ENCODE assay signal across 1 cellular context in genomic region chr2:42854207-42854818, GRCh38.
TF ChIP-seq lines count a peak whose summit lies in the region.

No MANE protein-coding gene starts in this region.

TF ChIP-seq in HepG2, 621 proteins besides CTCF, POLR2A, EP300 and RAD21 (continued from another document and continues in another):
- TF ChIP-seq ZNF280D (CRISPR knock-in tag; IDR thresholded peaks at IDR 0.05) (peak; percentile 52; the same call in 1 of the 2 replicates), ZNF136 (CRISPR knock-in tag; IDR thresholded peaks at IDR 0.05; ENCODE audit: low read depth) (0 out of 2 replicates have a peak, but pooled peaks have one; percentile 38), SETDB1 (CRISPR knock-in tag; IDR thresholded peaks at IDR 0.05; ENCODE audit: borderline replicate concordance) (peak; percentile 65; the same call in 1 of the 2 replicates), GLI4 (CRISPR knock-in tag; IDR thresholded peaks at IDR 0.05; ENCODE audit: borderline replicate concordance) (no peak), ELF4 (CRISPR knock-in tag; IDR thresholded peaks at IDR 0.05; ENCODE audit: borderline replicate concordance) (no peak), NBN (conservative IDR thresholded peaks at IDR 0.05) (no peak), ZSCAN20 (CRISPR knock-in tag; IDR thresholded peaks at IDR 0.05; ENCODE audit: borderline replicate concordance) (no peak), ZNF790 (CRISPR knock-in tag; IDR thresholded peaks at IDR 0.05; ENCODE audit: borderline replicate concordance) (no peak), SNAI1 (CRISPR knock-in tag; IDR thresholded peaks at IDR 0.05; ENCODE audit: borderline replicate concordance) (no peak), AHDC1 (CRISPR knock-in tag; IDR thresholded peaks at IDR 0.05; ENCODE audit: borderline replicate concordance) (no peak), MLLT10 (CRISPR knock-in tag; IDR thresholded peaks at IDR 0.05) (no peak), ATF7-NPFF (CRISPR knock-in tag; IDR thresholded peaks at IDR 0.05; ENCODE audit: low read depth) (no peak), ZBTB1 (CRISPR knock-in tag; IDR thresholded peaks at IDR 0.05; ENCODE audit: borderline replicate concordance) (no peak), NFE2 (CRISPR knock-in tag; IDR thresholded peaks at IDR 0.05) (no peak), GPN1 (CRISPR knock-in tag; IDR thresholded peaks at IDR 0.05; ENCODE audit: borderline replicate concordance) (no peak), XRCC5 (optimal IDR thresholded peaks at IDR 0.05; ENCODE audit: low read length) (peak; percentile 84), ZNF784 (CRISPR knock-in tag; IDR thresholded peaks at IDR 0.05; ENCODE audit: borderline replicate concordance) (no peak; the same call in 1 of the 2 replicates), THRA (CRISPR knock-in tag; IDR thresholded peaks at IDR 0.05; ENCODE audit: borderline replicate concordance) (peak; percentile 46; the same call in 1 of the 2 replicates), ZNF510 (CRISPR knock-in tag; IDR thresholded peaks at IDR 0.05; ENCODE audit: low read depth) (no peak), TGIF2 (CRISPR knock-in tag; IDR thresholded peaks at IDR 0.05) (no peak), SMC3 (IDR thresholded peaks at IDR 0.05; ENCODE audit: low read length) (no peak), ARNTL (CRISPR knock-in tag; IDR thresholded peaks at IDR 0.05) (0 out of 2 replicates have a peak, but pooled peaks have one; percentile 5), ZNF34 (CRISPR knock-in tag; IDR thresholded peaks at IDR 0.05; ENCODE audit: borderline replicate concordance) (no peak), ZBED4 (CRISPR knock-in tag; IDR thresholded peaks at IDR 0.05; ENCODE audit: borderline replicate concordance) (peak; percentile 77; the same call in 1 of the 2 replicates), SOX5 (CRISPR knock-in tag; IDR thresholded peaks at IDR 0.05; ENCODE audit: borderline replicate concordance) (no peak), STAT5B (CRISPR knock-in tag; IDR thresholded peaks at IDR 0.05) (no peak), ZBTB26 (CRISPR knock-in tag; IDR thresholded peaks at IDR 0.05; ENCODE audit: borderline replicate concordance) (no peak)
- TF ChIP-seq, protein P1, sequence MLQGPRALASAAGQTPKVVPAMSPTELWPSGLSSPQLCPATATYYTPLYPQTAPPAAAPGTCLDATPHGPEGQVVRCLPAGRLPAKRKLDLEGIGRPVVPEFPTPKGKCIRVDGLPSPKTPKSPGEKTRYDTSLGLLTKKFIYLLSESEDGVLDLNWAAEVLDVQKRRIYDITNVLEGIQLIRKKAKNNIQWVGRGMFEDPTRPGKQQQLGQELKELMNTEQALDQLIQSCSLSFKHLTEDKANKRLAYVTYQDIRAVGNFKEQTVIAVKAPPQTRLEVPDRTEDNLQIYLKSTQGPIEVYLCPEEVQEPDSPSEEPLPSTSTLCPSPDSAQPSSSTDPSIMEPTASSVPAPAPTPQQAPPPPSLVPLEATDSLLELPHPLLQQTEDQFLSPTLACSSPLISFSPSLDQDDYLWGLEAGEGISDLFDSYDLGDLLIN (CRISPR knock-in tag; IDR thresholded peaks at IDR 0.05; ENCODE audit: borderline replicate concordance), result no peak
- TF ChIP-seq, protein P2, sequence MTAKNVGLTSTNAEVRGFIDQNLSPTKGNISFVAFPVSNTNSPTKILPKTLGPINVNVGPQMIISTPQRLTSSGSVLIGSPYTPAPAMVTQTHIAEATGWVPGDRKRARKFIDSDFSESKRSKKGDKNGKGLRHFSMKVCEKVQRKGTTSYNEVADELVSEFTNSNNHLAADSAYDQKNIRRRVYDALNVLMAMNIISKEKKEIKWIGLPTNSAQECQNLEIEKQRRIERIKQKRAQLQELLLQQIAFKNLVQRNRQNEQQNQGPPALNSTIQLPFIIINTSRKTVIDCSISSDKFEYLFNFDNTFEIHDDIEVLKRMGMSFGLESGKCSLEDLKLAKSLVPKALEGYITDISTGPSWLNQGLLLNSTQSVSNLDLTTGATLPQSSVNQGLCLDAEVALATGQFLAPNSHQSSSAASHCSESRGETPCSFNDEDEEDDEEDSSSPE (CRISPR knock-in tag; IDR thresholded peaks at IDR 0.05), result peak; percentile 48; the same call in 1 of the 2 replicates
- TF ChIP-seq, protein P3, sequence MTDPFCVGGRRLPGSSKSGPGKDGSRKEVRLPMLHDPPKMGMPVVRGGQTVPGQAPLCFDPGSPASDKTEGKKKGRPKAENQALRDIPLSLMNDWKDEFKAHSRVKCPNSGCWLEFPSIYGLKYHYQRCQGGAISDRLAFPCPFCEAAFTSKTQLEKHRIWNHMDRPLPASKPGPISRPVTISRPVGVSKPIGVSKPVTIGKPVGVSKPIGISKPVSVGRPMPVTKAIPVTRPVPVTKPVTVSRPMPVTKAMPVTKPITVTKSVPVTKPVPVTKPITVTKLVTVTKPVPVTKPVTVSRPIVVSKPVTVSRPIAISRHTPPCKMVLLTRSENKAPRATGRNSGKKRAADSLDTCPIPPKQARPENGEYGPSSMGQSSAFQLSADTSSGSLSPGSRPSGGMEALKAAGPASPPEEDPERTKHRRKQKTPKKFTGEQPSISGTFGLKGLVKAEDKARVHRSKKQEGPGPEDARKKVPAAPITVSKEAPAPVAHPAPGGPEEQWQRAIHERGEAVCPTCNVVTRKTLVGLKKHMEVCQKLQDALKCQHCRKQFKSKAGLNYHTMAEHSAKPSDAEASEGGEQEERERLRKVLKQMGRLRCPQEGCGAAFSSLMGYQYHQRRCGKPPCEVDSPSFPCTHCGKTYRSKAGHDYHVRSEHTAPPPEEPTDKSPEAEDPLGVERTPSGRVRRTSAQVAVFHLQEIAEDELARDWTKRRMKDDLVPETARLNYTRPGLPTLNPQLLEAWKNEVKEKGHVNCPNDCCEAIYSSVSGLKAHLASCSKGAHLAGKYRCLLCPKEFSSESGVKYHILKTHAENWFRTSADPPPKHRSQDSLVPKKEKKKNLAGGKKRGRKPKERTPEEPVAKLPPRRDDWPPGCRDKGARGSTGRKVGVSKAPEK (CRISPR knock-in tag; IDR thresholded peaks at IDR 0.05; ENCODE audit: borderline replicate concordance), result no peak
